In genomic region chr3:49007068-49007770, GRCh38 we compare ENCODE assay signal across 8 cellular contexts. TPM values are rescaled to one million over a fixed set of nuclear protein-coding genes. Genes with fewer than 3 reads are reported as not detected.
DNase-seq lines count a peak whose midpoint lies in the region; ATAC-seq and TF ChIP-seq lines count a peak whose summit lies in the region.

TSS of gene WDR6 (plus strand) at chr3:49007391. CDS start at chr3:49007432, 41 bp downstream.

- H3K27me3 ChIP-seq in DOHH2 (ENCODE audit: control insufficient read depth, low read length) (no peaks in the 10 kb centered on the region), Peyer's patch (no peaks in the 10 kb centered on the region), esophagus squamous epithelium (no peaks in the 10 kb centered on the region)

- 0% methylated on average over 13 to 37 of the region's 65 CpGs for WGBS in esophagus squamous epithelium, 2 donors

- DNase-seq in Peyer's patch (peak; percentile 98 to 99 (median 98)), esophagus squamous epithelium (lab: John Stamatoyannopoulos, UW) (peak; percentile 77), myocyte (ENCODE audit: low read depth) (peak; percentile 98)
- peak; percentile 98 to 99 for DNase-seq in activated T-cell treated with anti-CD3 and anti-CD28 coated beads, Interleukin-2, amount 50 U/mL, for 72 hours
- peak; percentile 94 to 98 for DNase-seq in stimulated activated CD8-positive, alpha-beta memory T cell treated with anti-CD3 and anti-CD28 coated beads, Interleukin-7, amount 100 ng/mL, for 48 hours (ENCODE audit: extremely low read depth in 1 of 2, low read depth in 1 of 2)

- H3K27ac ChIP-seq in DOHH2 (ENCODE audit: low read depth, low read length) (peak within 1 kb of the TSS; percentile 74), KOPT-K1 (ENCODE audit: low read depth, low read length, poor library complexity, severe bottlenecking) (peak within 1 kb of the TSS; percentile 99), Peyer's patch (peak within 1 kb of the TSS; percentile 88 to 94 (median 93)), esophagus squamous epithelium (peak within 1 kb of the TSS; percentile 84 to 98 (median 94))

- H3K9me2 ChIP-seq in DOHH2 (replicated peaks; ENCODE audit: control insufficient read depth, low read length): no peaks in the 10 kb centered on the region

- H3K9me3 Mint-ChIP-seq in activated T-cell treated with anti-CD3 and anti-CD28 coated beads, Interleukin-2, amount 50 U/mL, for 72 hours: no peaks in the 10 kb centered on the region

- peaks cover 30% of the 10 kb centered on the region for H3K4me1 Mint-ChIP-seq in activated T-cell treated with anti-CD3 and anti-CD28 coated beads, Interleukin-2, amount 50 U/mL, for 72 hours (ENCODE audit: low read depth)

- peak within 1 kb of the TSS; percentile 87 for H3K4me2 ChIP-seq in DOHH2 (ENCODE audit: low read length)

- H3F3A ChIP-seq in DOHH2 (ENCODE audit: control insufficient read depth, insufficient read depth): no peaks in the 10 kb centered on the region

- peaks cover 20% of the 10 kb centered on the region for H3K36me3 ChIP-seq in DOHH2 (ENCODE audit: control insufficient read depth, low read length)
- peaks cover 38% of the 10 kb centered on the region for H3K36me3 ChIP-seq in KOPT-K1 (ENCODE audit: insufficient read depth, low read length)
- H3K36me3 ChIP-seq in Peyer's patch: peaks cover 0 to 8% (median 0%) of the 10 kb centered on the region in 3 donors
- H3K36me3 ChIP-seq in esophagus squamous epithelium: peaks cover 0 to 23% (median 0%) of the 10 kb centered on the region in 3 donors

- peaks cover 3 to 7% of the 10 kb centered on the region in 2 donors for H3K36me3 Mint-ChIP-seq in activated T-cell treated with anti-CD3 and anti-CD28 coated beads, Interleukin-2, amount 50 U/mL, for 72 hours (ENCODE audit: insufficient read depth in 2 of 2)

- peak; percentile 86 for ATAC-seq in GM21786 (IDR thresholded peaks at IDR 0.05; ENCODE audit: unreplicated experiment)
- ATAC-seq in activated T-cell treated with anti-CD3 and anti-CD28 coated beads, Interleukin-2, amount 50 U/mL, for 72 hours (replicated peaks in 1 of 2): peak; percentile 90 to 91

- H3K4me3 Mint-ChIP-seq in activated T-cell treated with anti-CD3 and anti-CD28 coated beads, Interleukin-2, amount 50 U/mL, for 72 hours: peak within 1 kb of the TSS; percentile 98 to 99

- H3K27me3 Mint-ChIP-seq in activated T-cell treated with anti-CD3 and anti-CD28 coated beads, Interleukin-2, amount 50 U/mL, for 72 hours (ENCODE audit: low read depth): no peaks in the 10 kb centered on the region

- TF ChIP-seq CTCF in DOHH2 (IDR thresholded peaks at IDR 0.05; ENCODE audit: low read depth, low read length, poor library complexity, severe bottlenecking) (peak; percentile 78), Peyer's patch (IDR thresholded peaks at IDR 0.05) (peak; percentile 25 to 61 (median 48)), esophagus squamous epithelium (IDR thresholded peaks at IDR 0.05) (peak in 5 of 6 experiments; percentile 45 to 56 (median 52))

- TF ChIP-seq POLR2A in Peyer's patch (IDR thresholded peaks at IDR 0.05): peak; percentile 60 to 65
- TF ChIP-seq POLR2A in esophagus squamous epithelium (IDR thresholded peaks at IDR 0.05): peak in 2 of 4 donors; percentile 41 to 71

- H3K4me3 ChIP-seq in DOHH2 (ENCODE audit: low read length) (peak within 1 kb of the TSS; percentile 90), Peyer's patch (peak within 1 kb of the TSS; percentile 71 to 92 (median 76)), esophagus squamous epithelium (peak within 1 kb of the TSS; percentile 46 to 90 (median 66))

- peak within 1 kb of the TSS; percentile 100 for H3K27ac Mint-ChIP-seq in activated T-cell treated with anti-CD3 and anti-CD28 coated beads, Interleukin-2, amount 50 U/mL, for 72 hours

- peaks cover 6% of the 10 kb centered on the region for H4K20me1 ChIP-seq in DOHH2 (ENCODE audit: control insufficient read depth, insufficient read depth, low read depth, low read length)

- H3K4me1 ChIP-seq in DOHH2 (ENCODE audit: control insufficient read depth, low read length) (peaks cover 18% of the 10 kb centered on the region), Peyer's patch (peaks cover 0 to 27% (median 3%) of the 10 kb centered on the region in 4 donors), esophagus squamous epithelium (peaks cover 7 to 42% (median 17%) of the 10 kb centered on the region in 3 donors)

- intact Hi-C loops in esophagus squamous epithelium (cut with DNase I): no loop called here

- H3K9me3 ChIP-seq in DOHH2 (ENCODE audit: control insufficient read depth, insufficient read depth, low read length) (no peaks in the 10 kb centered on the region), KOPT-K1 (ENCODE audit: insufficient read depth, low read length, poor library complexity, severe bottlenecking) (no peaks in the 10 kb centered on the region), Peyer's patch (no peaks in the 10 kb centered on the region), esophagus squamous epithelium (no peaks in the 10 kb centered on the region)

- H3K79me2 ChIP-seq in DOHH2 (ENCODE audit: control insufficient read depth, low read length): peaks cover 46% of the 10 kb centered on the region

RNA-seq across cellular contexts. Expression of gene WDR6, which starts in this region (rescaled TPM):
- total RNA-seq in Peyer's patch (100 to 1,000 TPM in 3 of 4 donors, 10 to 100 TPM in 1; 96.7 to 233 (median 179) TPM), esophagus squamous epithelium (10 to 100 TPM; 27.4 to 78.0 (median 37.6) TPM), myocyte (86.8 and 95.5 TPM in 2 replicates)
- 100 to 1,000 TPM; 145 to 159 TPM for total RNA-seq in activated T-cell treated with anti-CD3 and anti-CD28 coated beads, Interleukin-2, amount 50 U/mL, for 72 hours
- polyA plus RNA-seq in myocyte (2012): 115 TPM

Comparison
In these comparisons a context has a peak if more than half of its experiments do, and no peak if none do; other contexts are left out.
1. Peak in every context shown above with its lines: DNase-seq, ATAC-seq, H3K4me3 ChIP-seq and H3K27ac ChIP-seq.